In the genomic region with DNA sequence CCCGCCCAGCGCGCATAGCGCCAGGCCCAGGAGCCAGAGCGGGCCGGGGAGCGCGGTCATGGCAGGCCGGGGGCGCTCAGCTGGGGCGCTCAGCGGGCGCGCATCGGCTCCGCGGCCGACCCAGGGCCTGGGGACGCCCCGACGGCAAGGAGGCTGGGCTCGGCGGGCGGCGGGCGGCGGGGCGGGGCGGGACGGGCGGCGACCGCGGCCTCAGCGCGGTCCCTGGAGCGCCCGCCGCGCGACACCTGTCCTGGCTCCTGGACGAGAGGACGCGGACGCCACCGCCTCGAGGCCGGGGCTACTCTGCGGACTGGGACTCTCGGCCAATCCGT, we compare ENCODE assay signal across 8 cellular contexts. TPM values are rescaled to one million over a fixed set of nuclear protein-coding genes. Genes with fewer than 3 reads are reported as not detected.
DNase-seq lines count a peak whose midpoint lies in the region; ATAC-seq and TF ChIP-seq lines count a peak whose summit lies in the region.

No MANE protein-coding gene starts in this region.

- no peak overlapping the region for H3K23ac ChIP-seq in trophoblast cell (ENCODE audit: low read length)

- no peak overlapping the region for H3K27ac Mint-ChIP-seq in effector memory CD8-positive, alpha-beta T cell

- peaks cover 5% of the 10 kb centered on the region for H3K9me3 ChIP-seq in trophoblast cell (ENCODE audit: insufficient read depth, low read depth, low read length)

- H3K4me2 ChIP-seq in trophoblast cell (ENCODE audit: low read length), result peak overlapping the region; percentile 68

- H3K36me3 Mint-ChIP-seq in effector memory CD8-positive, alpha-beta T cell (ENCODE audit: insufficient read depth), result no peaks in the 10 kb centered on the region

- no peaks in the 10 kb centered on the region for H3K79me1 ChIP-seq in trophoblast cell (ENCODE audit: low read length)

- H3K4me3 ChIP-seq in GM12875 (ENCODE audit: low read depth, low read length), result peak overlapping the region; percentile 53
- peak overlapping the region; percentile 59 for H3K4me3 ChIP-seq in trophoblast cell (ENCODE audit: low read depth, low read length)

- no peak overlapping the region for H2AFZ ChIP-seq in trophoblast cell (ENCODE audit: insufficient read depth, low read length, poor library complexity)

- no peaks in the 10 kb centered on the region for H3K9me3 Mint-ChIP-seq in effector memory CD8-positive, alpha-beta T cell

- H3K4me1 Mint-ChIP-seq in effector memory CD8-positive, alpha-beta T cell (ENCODE audit: low read depth in 2 of 2), result peaks cover 9 to 10% of the 10 kb centered on the region in 2 donors

- no peak overlapping the region for H2AK5ac ChIP-seq in trophoblast cell (ENCODE audit: low read length)

- H3K4ac ChIP-seq in trophoblast cell (ENCODE audit: low read depth, low read length), result no peak overlapping the region

- H2BK5ac ChIP-seq in trophoblast cell (ENCODE audit: low read depth, low read length, poor library complexity), result no peak overlapping the region

- peak in 1 of 3 experiments; percentile 9 for DNase-seq in effector memory CD8-positive, alpha-beta T cell
- no peak for DNase-seq in trophoblast cell
- DNase-seq in midbrain (lab: John Stamatoyannopoulos, UW), result no peak
- no peak for DNase-seq in GM03348 (ENCODE audit: low spot score)
- no peak for DNase-seq in islet precursor cell
- no peak for DNase-seq in nucleus accumbens (lab: John Stamatoyannopoulos, UW)

- no peak overlapping the region for H3K18ac ChIP-seq in trophoblast cell (ENCODE audit: low read length)

- no peak overlapping the region for H4K8ac ChIP-seq in trophoblast cell (ENCODE audit: low read depth, low read length)

- peaks cover 0 to 17% of the 10 kb centered on the region in 2 donors for H3K27me3 Mint-ChIP-seq in effector memory CD8-positive, alpha-beta T cell

- H3K4me1 ChIP-seq in trophoblast cell (ENCODE audit: control insufficient read depth in 1 of 2, insufficient read depth in 2 of 2, low read length in 2 of 2), result peaks cover 0 to 6% of the 10 kb centered on the region in 2 experiments

- H3K27me3 ChIP-seq in trophoblast cell (ENCODE audit: insufficient read depth, low read length), result peaks cover 37% of the 10 kb centered on the region

- H3K27ac ChIP-seq in trophoblast cell (ENCODE audit: low read depth, low read length), result no peak overlapping the region

- TF ChIP-seq CTCF in GM12875 (IDR thresholded peaks at IDR 0.05; ENCODE audit: borderline replicate concordance, insufficient read depth, low read depth, low read length), result no peak

- H3K9ac ChIP-seq in trophoblast cell (ENCODE audit: low read length), result no peak overlapping the region

- H3K79me2 ChIP-seq in trophoblast cell (ENCODE audit: control insufficient read depth, insufficient read depth, low read length, poor library complexity), result no peaks in the 10 kb centered on the region

- H2BK120ac ChIP-seq in trophoblast cell (ENCODE audit: insufficient read depth, low read length, poor library complexity), result no peak overlapping the region

- H3K14ac ChIP-seq in trophoblast cell (ENCODE audit: low read length), result no peak overlapping the region

- no peak overlapping the region for H3K4me3 Mint-ChIP-seq in effector memory CD8-positive, alpha-beta T cell

- H3K36me3 ChIP-seq in trophoblast cell (ENCODE audit: control insufficient read depth in 1 of 2, insufficient read depth in 2 of 2, low read length in 2 of 2), result no peaks in the 10 kb centered on the region

- H2BK12ac ChIP-seq in trophoblast cell (ENCODE audit: low read length), result no peak overlapping the region

- no peak overlapping the region for H4K12ac ChIP-seq in trophoblast cell (ENCODE audit: low read depth, low read length)

- H4K91ac ChIP-seq in trophoblast cell (ENCODE audit: low read depth, low read length), result no peak overlapping the region

- WGBS in trophoblast cell (ENCODE audit: extremely low coverage, insufficient coverage, insufficient read length), result no CpG with 5 or more reads among the region's 51 CpGs

- ATAC-seq in HG03025 (IDR thresholded peaks at IDR 0.05; ENCODE audit: low FRiP score, unreplicated experiment), result peak; percentile 19
- peak; percentile 34 for ATAC-seq in effector memory CD8-positive, alpha-beta T cell (replicated peaks)

RNA-seq across cellular contexts. Expression of a gene that starts 0.3 kb away (rescaled TPM):
- polyA plus RNA-seq in trophoblast cell (2013), result 0.01 TPM in 2 replicates

RNA-seq across cellular contexts. Expression of a gene that starts 17.2 kb away (rescaled TPM):
- 0.15 and 0.18 TPM in 2 replicates for polyA plus RNA-seq in trophoblast cell (2013)

RNA-seq across cellular contexts. Expression of a gene that starts 49.7 kb away (rescaled TPM):
- polyA plus RNA-seq in trophoblast cell (2013), result 25.4 and 27.4 TPM in 2 replicates
